ENCODE assay signal across 10 cellular contexts in genomic region chr11:2444301-2445106, GRCh38. TPM values are rescaled to one million over a fixed set of nuclear protein-coding genes. Genes with fewer than 3 reads are reported as not detected.
DNase-seq lines count a peak whose midpoint lies in the region; ATAC-seq and TF ChIP-seq lines count a peak whose summit lies in the region.
"Had no signal": no experiment of that assay in that cellular context is flagged by ENCODE, and none has a peak within 500 bp of the region (broad histone marks: within the 10 kb centered on the region; RNA-seq: fewer than 3 reads in every experiment).

TSS of gene KCNQ1 (plus strand) at chr11:2445008. CDS start at chr11:2445099, 91 bp downstream.
TSS of gene TRPM5 (minus strand) at chr11:2444514. CDS start at chr11:2423036, 21,478 bp downstream.

- CTCF ChIA-PET in HEK293T (lab: Yijun Ruan, JAX): no interaction called here

- DNase-seq in HEK293T (ENCODE audit: extremely low spot score) (peak; percentile 83), SW480 (ENCODE audit: low spot score) (peak; percentile 52), iPS-NIHi11 (ENCODE audit: low spot score) (peak; percentile 99)
- peak; percentile 59 to 78 for DNase-seq in activated naive CD4-positive, alpha-beta T cell treated with anti-CD3 and anti-CD28 coated beads, Interleukin-2, amount 50 U/mL, for 72 hours (ENCODE audit: low spot score in 2 of 2)
- DNase-seq in stimulated activated CD4-positive, alpha-beta T cell treated with anti-CD3 and anti-CD28 coated beads, Interleukin-2, amount 100 ng/mL, for 4 hours (ENCODE audit: low read depth): peak; percentile 75

- POLR2A ChIA-PET in HEK293T (lab: Yijun Ruan, JAX): no interaction called here

- no peaks in the 10 kb centered on the region for H3K9me3 Mint-ChIP-seq in activated naive CD4-positive, alpha-beta T cell treated with anti-CD3 and anti-CD28 coated beads, Interleukin-2, amount 50 U/mL, for 72 hours

- H3K36me3 Mint-ChIP-seq in activated naive CD4-positive, alpha-beta T cell treated with anti-CD3 and anti-CD28 coated beads, Interleukin-2, amount 50 U/mL, for 72 hours: no peaks in the 10 kb centered on the region

- peak; percentile 74 to 81 for ATAC-seq in activated naive CD4-positive, alpha-beta T cell treated with anti-CD3 and anti-CD28 coated beads, Interleukin-2, amount 50 U/mL, for 72 hours
- ATAC-seq in GM21515 (IDR thresholded peaks at IDR 0.05; ENCODE audit: unreplicated experiment) (no peak), HG02970 (IDR thresholded peaks at IDR 0.05; ENCODE audit: low FRiP score, unreplicated experiment) (no peak), HG02884 (IDR thresholded peaks at IDR 0.05; ENCODE audit: unreplicated experiment) (no peak)

- H3K27ac Mint-ChIP-seq in activated naive CD4-positive, alpha-beta T cell treated with anti-CD3 and anti-CD28 coated beads, Interleukin-2, amount 50 U/mL, for 72 hours: peak within 1 kb of the TSS in 1 of 2 donors; percentile 81

TF ChIP-seq in HEK293T, 16 proteins besides CTCF, POLR2A, EP300 and RAD21:
- TF ChIP-seq FOXA1 (IDR thresholded peaks at IDR 0.05) (no peak), ELF4 (IDR thresholded peaks at IDR 0.05) (no peak), SUZ12 (IDR thresholded peaks at IDR 0.05) (no peak)

RNA-seq across cellular contexts. Expression of gene KCNQ1, which starts in this region (rescaled TPM):
- 10 to 100 TPM; 12.2 to 19.3 TPM for total RNA-seq in activated naive CD4-positive, alpha-beta T cell treated with anti-CD3 and anti-CD28 coated beads, Interleukin-2, amount 50 U/mL, for 72 hours
- total RNA-seq: M059J had no signal

RNA-seq across cellular contexts. Expression of gene TRPM5, which starts in this region (rescaled TPM):
- total RNA-seq in activated naive CD4-positive, alpha-beta T cell treated with anti-CD3 and anti-CD28 coated beads, Interleukin-2, amount 50 U/mL, for 72 hours: not detected
- total RNA-seq: M059J, pulmonary artery endothelial cell had no signal

Comparison
In these comparisons a context has a peak if more than half of its experiments do, and no peak if none do; other contexts are left out.
1. ATAC-seq: peak in activated naive CD4-positive, alpha-beta T cell treated with anti-CD3 and anti-CD28 coated beads, Interleukin-2, amount 50 U/mL, for 72 hours (2 of 2); none in GM21515 (single experiment), HG02970 (single experiment) and HG02884 (single experiment).
2. Peak in every context shown above with its lines, with median percentiles within 50 percentile points of each other: DNase-seq.